In the genomic region with DNA sequence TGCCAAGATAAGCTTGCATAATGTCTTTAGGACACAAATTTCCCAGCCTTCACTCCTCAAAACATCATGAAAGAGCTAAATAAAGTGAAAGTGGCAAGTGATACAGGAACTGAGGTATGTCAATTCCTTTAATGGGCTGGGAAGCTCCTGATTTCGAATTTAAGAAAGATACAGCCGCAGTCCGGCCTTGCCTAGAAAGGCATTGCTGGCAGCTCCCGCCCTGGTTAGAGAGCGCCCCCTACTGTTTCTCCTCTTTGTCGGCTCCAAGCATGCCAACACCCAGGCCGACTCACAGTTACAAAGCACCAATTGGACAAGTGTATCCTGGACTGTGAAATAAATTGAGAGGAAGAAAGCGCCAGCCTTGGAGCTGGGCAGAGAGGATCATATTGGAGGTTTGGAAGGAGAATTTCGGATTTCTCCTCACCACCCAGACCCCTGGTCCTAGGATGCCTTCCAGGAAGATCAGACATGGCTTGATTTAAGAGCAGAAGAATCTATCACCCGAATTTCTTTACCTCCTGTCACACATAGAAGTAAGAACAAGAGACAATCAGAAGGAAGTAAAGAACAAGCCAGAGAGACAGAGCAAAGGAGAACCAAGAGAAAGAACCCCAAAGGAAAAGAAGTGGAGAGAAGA, we compare ENCODE assay signal across 8 cellular contexts.
DNase-seq lines count a peak whose midpoint lies in the region; ATAC-seq and TF ChIP-seq lines count a peak whose summit lies in the region.

No MANE protein-coding gene starts in this region.

- H3K4me2 ChIP-seq in MM.1S (ENCODE audit: low read depth, low read length), result peak overlapping the region; percentile 50

- H3K36me3 ChIP-seq in MM.1S (replicated peaks; ENCODE audit: insufficient read depth, low read length) (no peaks in the 10 kb centered on the region), suprapubic skin (no peaks in the 10 kb centered on the region)

- ATAC-seq in foreskin keratinocyte (peak; percentile 93), omental fat pad (ENCODE audit: low FRiP score) (peak; percentile 98)

- TF ChIP-seq POLR2A in suprapubic skin (IDR thresholded peaks at IDR 0.05), result no peak

- no peaks in the 10 kb centered on the region for H3K9me2 ChIP-seq in MM.1S (replicated peaks; ENCODE audit: insufficient read depth, low read length)

- H2AFZ ChIP-seq in MM.1S (ENCODE audit: low read length), result peak overlapping the region; percentile 26

- in situ Hi-C loops in G401 (cut with HindIII; ENCODE audit: low sequenced_read_pairs), result no loop called here

- no peak overlapping the region for H3K4me3 ChIP-seq in MM.1S (ENCODE audit: low read length)
- H3K4me3 ChIP-seq in suprapubic skin, result no peak overlapping the region

- H4K20me1 ChIP-seq in MM.1S (ENCODE audit: insufficient read depth, low read length), result no peaks in the 10 kb centered on the region

- 9% methylated on average over 10 of the region's 10 CpGs for WGBS in suprapubic skin

- H3K9ac ChIP-seq in MM.1S (ENCODE audit: low read length), result no peak overlapping the region

- no peaks in the 10 kb centered on the region for H3K9me3 ChIP-seq in MM.1S (replicated peaks; ENCODE audit: insufficient read depth, low read length)
- H3K9me3 ChIP-seq in suprapubic skin, result no peaks in the 10 kb centered on the region

- H3K4me1 ChIP-seq in MM.1S (ENCODE audit: low read length) (peaks cover 23% of the 10 kb centered on the region), foreskin keratinocyte (peaks cover 7% of the 10 kb centered on the region), suprapubic skin (peaks cover 27% of the 10 kb centered on the region)

- DNase-seq in G401 (ENCODE audit: low spot score) (peak; percentile 80), HCEC 1CT (peak; percentile 74), MM.1S (peak; percentile 78), SHP77 (lab: John Stamatoyannopoulos, UW) (peak; percentile 48 to 66), foreskin keratinocyte (peak; percentile 44 to 67), omental fat pad (ENCODE audit: low spot score) (peak; percentile 40), suprapubic skin (ENCODE audit: low spot score in 2 of 2) (peak; percentile 90 to 93)
- DNase-seq in activated effector memory CD4-positive, alpha-beta T cell treated with Interleukin-2 at 50 U/mL for 16 hours, result peak; percentile 75

- peaks cover 5% of the 10 kb centered on the region; the same call in 1 of the 2 replicates for H3F3A ChIP-seq in MM.1S (ENCODE audit: insufficient read depth, low read length)

- peak; percentile 97 for TF ChIP-seq CTCF in MM.1S (IDR thresholded peaks at IDR 0.05; ENCODE audit: low read length)
- peak; percentile 98 for TF ChIP-seq CTCF in foreskin keratinocyte (conservative IDR thresholded peaks at IDR 0.05)
- TF ChIP-seq CTCF in omental fat pad (IDR thresholded peaks at IDR 0.05), result peak in 2 of 3 donors; percentile 51 to 92
- TF ChIP-seq CTCF in suprapubic skin (IDR thresholded peaks at IDR 0.05), result peak; percentile 89 to 93

- no peak for TF ChIP-seq EP300 in suprapubic skin (IDR thresholded peaks at IDR 0.05)

- H3K79me2 ChIP-seq in MM.1S (ENCODE audit: low read length), result no peaks in the 10 kb centered on the region

- no peaks in the 10 kb centered on the region for H3K27me3 ChIP-seq in MM.1S (replicated peaks; ENCODE audit: insufficient read depth, low read length)
- H3K27me3 ChIP-seq in foreskin keratinocyte, result no peaks in the 10 kb centered on the region
- no peaks in the 10 kb centered on the region for H3K27me3 ChIP-seq in suprapubic skin

- H3K27ac ChIP-seq in MM.1S (ENCODE audit: low read length) (no peak overlapping the region), foreskin keratinocyte (no peak overlapping the region), suprapubic skin (no peak overlapping the region)

Comparison
In these comparisons a context has a peak if more than half of its experiments do, and no peak if none do; other contexts are left out.
1. DNase-seq: peak in every context shown above with its lines; median percentile 92 in suprapubic skin; 80 in G401; 78 in MM.1S; 75 in activated effector memory CD4-positive, alpha-beta T cell treated with Interleukin-2 at 50 U/mL for 16 hours; 74 in HCEC 1CT; 57 in SHP77; 56 in foreskin keratinocyte; 40 in omental fat pad.